ENCODE assay signal across 14 cellular contexts in the genomic region with DNA sequence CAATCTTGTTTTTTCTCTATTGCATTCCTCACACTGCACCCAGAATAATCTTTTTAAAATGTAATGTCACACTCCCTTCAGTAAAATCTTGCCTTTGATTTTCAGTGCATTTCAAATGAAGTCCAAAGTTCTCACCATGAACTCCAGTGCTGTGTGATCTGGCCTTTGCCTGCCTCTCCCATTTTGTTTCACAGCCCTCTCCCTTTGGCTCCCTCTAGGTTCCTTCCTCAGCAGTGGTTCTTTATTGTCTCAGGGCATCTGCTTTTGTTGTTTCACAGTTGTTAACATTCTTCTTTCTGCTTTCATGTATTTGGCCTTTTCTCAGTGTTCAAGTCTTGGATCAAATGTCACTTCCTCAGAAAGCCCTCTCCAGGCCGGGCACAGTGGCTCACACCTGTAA.
DNase-seq lines count a peak whose midpoint lies in the region; ATAC-seq, FAIRE-seq and TF ChIP-seq lines count a peak whose summit lies in the region.
"Had no signal": no experiment of that assay in that cellular context is flagged by ENCODE, and none has a peak within 500 bp of the region (broad histone marks: within the 10 kb centered on the region; RNA-seq: fewer than 3 reads in every experiment).

No MANE protein-coding gene starts in this region.

- H3K36me3 ChIP-seq in OCI-LY1 (ENCODE audit: insufficient read depth, low read length) (no peaks in the 10 kb centered on the region), parathyroid adenoma (ENCODE audit: control insufficient read depth, insufficient read depth, low read length) (no peaks in the 10 kb centered on the region), gastroesophageal sphincter (no peaks in the 10 kb centered on the region)
- H3K36me3 ChIP-seq: Peyer's patch, prostate gland, WERI-Rb-1 had no signal

- TF ChIP-seq POLR2A in GM12891 (IDR thresholded peaks at IDR 0.05; ENCODE audit: low read depth, low read length) = no peak
- no peak for TF ChIP-seq POLR2A in gastroesophageal sphincter (IDR thresholded peaks at IDR 0.05)

- H3K4me2 ChIP-seq in OCI-LY1 (ENCODE audit: low read length) = no peak overlapping the region
- no peak overlapping the region for H3K4me2 ChIP-seq in parathyroid adenoma (ENCODE audit: low read length)

- WGBS in gastroesophageal sphincter (ENCODE audit: low coverage in 1 of 2), 2 donors = 60% methylated on average over 1 of the region's 1 CpG; no CpG with 5 or more reads in 1 of the 2 donors

- H3K9ac ChIP-seq in OCI-LY1 (ENCODE audit: low read length) (no peak overlapping the region), parathyroid adenoma (no peak overlapping the region)

- H3K27me3 ChIP-seq in OCI-LY1 (ENCODE audit: insufficient read depth, low read length) = no peaks in the 10 kb centered on the region
- H3K27me3 ChIP-seq in parathyroid adenoma (ENCODE audit: control insufficient read depth, insufficient read depth, low read length) = no peaks in the 10 kb centered on the region
- no peaks in the 10 kb centered on the region for H3K27me3 ChIP-seq in gastroesophageal sphincter
- H3K27me3 ChIP-seq: Peyer's patch had no signal

- H3K4me1 ChIP-seq in OCI-LY1 (ENCODE audit: insufficient read depth, low read length, severe bottlenecking) (peaks cover 25% of the 10 kb centered on the region), parathyroid adenoma (no peaks in the 10 kb centered on the region), gastroesophageal sphincter (no peaks in the 10 kb centered on the region)
- H3K4me1 ChIP-seq: Peyer's patch, prostate gland had no signal

- DNase-seq in GM12891 (ENCODE audit: insufficient read length, low spot score) (no peak), fibroblast of villous mesenchyme (ENCODE audit: low read depth) (peak; percentile 8), NCI-H82 treated with DMSO at 0.1 percent for 48 hours (lab: John Stamatoyannopoulos, UW; ENCODE audit: unreplicated experiment) (no peak), D721Med (ENCODE audit: insufficient read length, low spot score) (no peak)
- DNase-seq: activated gamma-delta T cell; effector memory CD4-positive, alpha-beta T cell; NCI-H1436; Peyer's patch; WERI-Rb-1 had no signal

- TF ChIP-seq EP300 in gastroesophageal sphincter (IDR thresholded peaks at IDR 0.05) = no peak

- H4K20me1 ChIP-seq in OCI-LY1 (ENCODE audit: insufficient read depth, low read length) = no peaks in the 10 kb centered on the region

- H2AFZ ChIP-seq in OCI-LY1 (ENCODE audit: low read length) (no peak overlapping the region), parathyroid adenoma (peak overlapping the region; percentile 58)

- no peaks in the 10 kb centered on the region for H3K9me2 ChIP-seq in OCI-LY1 (ENCODE audit: low read depth, low read length)

- H3F3A ChIP-seq in OCI-LY1 (ENCODE audit: insufficient read depth, low read length) = no peaks in the 10 kb centered on the region

- H3K4me3 ChIP-seq in OCI-LY1 (ENCODE audit: low read depth, low read length, poor library complexity, severe bottlenecking) (no peak overlapping the region), fibroblast of villous mesenchyme (ENCODE audit: low read depth, low read length) (no peak overlapping the region), parathyroid adenoma (ENCODE audit: low read depth, low read length) (no peak overlapping the region), gastroesophageal sphincter (no peak overlapping the region)
- H3K4me3 ChIP-seq: Peyer's patch, prostate gland had no signal

- ATAC-seq in gastroesophageal sphincter = no peak

- FAIRE-seq in GM12891 (lab: Jason Lieb, UNC) = peak; percentile 23
- FAIRE-seq in D721Med (lab: Jason Lieb, UNC) = no peak
- FAIRE-seq: urothelium cell line had no signal

- peak overlapping the region; percentile 41 for H3K27ac ChIP-seq in OCI-LY1 (ENCODE audit: low read depth, low read length, poor library complexity, severe bottlenecking)
- no peak overlapping the region for H3K27ac ChIP-seq in parathyroid adenoma
- no peak overlapping the region for H3K27ac ChIP-seq in gastroesophageal sphincter
- H3K27ac ChIP-seq: prostate gland, WERI-Rb-1 had no signal

- no peaks in the 10 kb centered on the region for H3K79me2 ChIP-seq in OCI-LY1 (ENCODE audit: insufficient read depth, low read length)
- H3K79me2 ChIP-seq in parathyroid adenoma = no peaks in the 10 kb centered on the region

- H3K9me3 ChIP-seq in OCI-LY1 (ENCODE audit: low read length) = no peaks in the 10 kb centered on the region
- no peaks in the 10 kb centered on the region for H3K9me3 ChIP-seq in parathyroid adenoma (ENCODE audit: control insufficient read depth, low read length)
- no peaks in the 10 kb centered on the region for H3K9me3 ChIP-seq in gastroesophageal sphincter
- H3K9me3 ChIP-seq: Peyer's patch, prostate gland had no signal

- peak; percentile 20; the same call in 1 of the 2 replicates for TF ChIP-seq CTCF in OCI-LY1 (IDR thresholded peaks at IDR 0.05; ENCODE audit: low read length)
- peak; percentile 23 for TF ChIP-seq CTCF in fibroblast of villous mesenchyme (IDR thresholded peaks at IDR 0.05; ENCODE audit: insufficient read depth, low read depth, low read length)
- peak; percentile 27 for TF ChIP-seq CTCF in parathyroid adenoma (IDR thresholded peaks at IDR 0.05)
- TF ChIP-seq CTCF in D721Med (IDR thresholded peaks at IDR 0.05; ENCODE audit: insufficient read depth, missing control alignments) = no peak
- no peak for TF ChIP-seq CTCF in gastroesophageal sphincter (IDR thresholded peaks at IDR 0.05)

TF ChIP-seq in GM12891, 5 proteins besides CTCF, POLR2A, EP300 and RAD21:
- no peak for TF ChIP-seq PAX5 (IDR thresholded peaks at IDR 0.05; ENCODE audit: insufficient read depth, low read length, severe bottlenecking)
- TF ChIP-seq POLR2AphosphoS5 (IDR thresholded peaks at IDR 0.05; ENCODE audit: low read depth, low read length) = no peak
- TF ChIP-seq TAF1 (IDR thresholded peaks at IDR 0.05; ENCODE audit: low read depth, low read length) = no peak
- TF ChIP-seq SPI1 (IDR thresholded peaks at IDR 0.05; ENCODE audit: low read depth, low read length) = no peak
- TF ChIP-seq POU2F2 (IDR thresholded peaks at IDR 0.05; ENCODE audit: low read depth, low read length) = no peak
TF ChIP-seq in GM12891: peak in this region for 0.

Comparison
In these comparisons a context has a peak if more than half of its experiments do, and no peak if none do; other contexts are left out.
1. CTCF ChIP-seq: peak in OCI-LY1 (single experiment), fibroblast of villous mesenchyme (single experiment) and parathyroid adenoma (single experiment); none in D721Med (single experiment) and gastroesophageal sphincter (0 of 4).